9 cellular contexts compared by ENCODE assay signal in genomic region chr2:89833116-89833779, GRCh38.
DNase-seq lines count a peak whose midpoint lies in the region; ATAC-seq and TF ChIP-seq lines count a peak whose summit lies in the region.
"Had no signal": no experiment of that assay in that cellular context is flagged by ENCODE, and none has a peak within 500 bp of the region (broad histone marks: within the 10 kb centered on the region; RNA-seq: fewer than 3 reads in every experiment).

No MANE protein-coding gene starts in this region.

- H4K8ac ChIP-seq in IMR-90 (ENCODE audit: low read depth in 2 of 2, low read length in 2 of 2) (no peak overlapping the region), mesenchymal stem cell (ENCODE audit: low read length) (no peak overlapping the region)

- H3K9me1 ChIP-seq in IMR-90 (ENCODE audit: insufficient read depth, low read length) = no peaks in the 10 kb centered on the region

- H2BK120ac ChIP-seq in IMR-90 (ENCODE audit: low read depth, low read length) (no peak overlapping the region), mesenchymal stem cell (ENCODE audit: low read depth, low read length) (no peak overlapping the region)

- H2BK5ac ChIP-seq in IMR-90 (ENCODE audit: low read depth, low read length, poor library complexity, severe bottlenecking) (no peak overlapping the region), mesenchymal stem cell (ENCODE audit: low read depth, low read length, poor library complexity, severe bottlenecking) (no peak overlapping the region)

- H3K79me1 ChIP-seq in IMR-90 (ENCODE audit: low read depth in 1 of 2, low read length in 2 of 2) (no peaks in the 10 kb centered on the region), mesenchymal stem cell (replicated peaks; ENCODE audit: low read length, poor library complexity, severe bottlenecking) (no peaks in the 10 kb centered on the region)

- H2BK20ac ChIP-seq in IMR-90 (ENCODE audit: low read depth, low read length) = no peak overlapping the region

- H3K27me3 ChIP-seq in IMR-90 (ENCODE audit: control insufficient read depth, insufficient read depth, low read length) = no peaks in the 10 kb centered on the region
- no peaks in the 10 kb centered on the region for H3K27me3 ChIP-seq in mesenchymal stem cell (ENCODE audit: control insufficient read depth in 1 of 2, insufficient read depth in 1 of 2, low read length in 2 of 2)

- H3K23ac ChIP-seq in IMR-90 (ENCODE audit: low read depth, low read length) = no peak overlapping the region
- no peak overlapping the region for H3K23ac ChIP-seq in mesenchymal stem cell (ENCODE audit: low read length in 2 of 2)

- DNase-seq in IMR-90 = peak; percentile 46
- DNase-seq in mesenchymal stem cell = peak; percentile 33
- DNase-seq in GM03348 (ENCODE audit: low spot score) = no peak
- no peak for DNase-seq in C1 segment of cervical spinal cord (lab: John Stamatoyannopoulos, UW)
- no peak for DNase-seq in hypothalamus (lab: John Stamatoyannopoulos, UW)
- no peak for DNase-seq in stimulated activated naive CD4-positive, alpha-beta T cell treated with Interleukin-2 at 50 U/mL for 16 hours (lab: John Stamatoyannopoulos, UW)
- DNase-seq: NCI-H526 treated with DMSO at 0.1 percent for 48 hours had no signal

- H2BK15ac ChIP-seq in IMR-90 (ENCODE audit: low read depth, low read length) (no peak overlapping the region), mesenchymal stem cell (ENCODE audit: low read depth, poor library complexity, severe bottlenecking) (no peak overlapping the region)

- H3K14ac ChIP-seq in IMR-90 (replicated peaks; ENCODE audit: low read depth, low read length) (no peak overlapping the region), mesenchymal stem cell (ENCODE audit: low read length in 2 of 2) (no peak overlapping the region)

- H4K91ac ChIP-seq in IMR-90 (ENCODE audit: insufficient read depth, low read depth, low read length) (no peak overlapping the region), mesenchymal stem cell (ENCODE audit: low read length) (no peak overlapping the region)

- CTCF ChIA-PET in IMR-90 (lab: Yijun Ruan, JAX) = no interaction called here

- no TSS peak for BruUV-seq in IMR-90 (replicated peaks; lab: Mats Ljungman, UMichigan)

- no peak overlapping the region for H3K4me2 ChIP-seq in IMR-90 (ENCODE audit: low read depth, low read length)
- H3K4me2 ChIP-seq in mesenchymal stem cell (ENCODE audit: low read length, poor library complexity, severe bottlenecking) = no peak overlapping the region

- no peaks in the 10 kb centered on the region for H4K20me1 ChIP-seq in IMR-90 (ENCODE audit: insufficient read depth, low read length)

- H3K36me3 ChIP-seq in IMR-90 (ENCODE audit: control insufficient read depth, insufficient read depth, low read length) = no peaks in the 10 kb centered on the region
- H3K36me3 ChIP-seq in mesenchymal stem cell (ENCODE audit: control insufficient read depth in 1 of 2, insufficient read depth in 2 of 2, low read depth in 1 of 2, low read length in 2 of 2) = no peaks in the 10 kb centered on the region

- POLR2A ChIA-PET in IMR-90 (lab: Charles Lee; ENCODE audit: unreplicated experiment) = no interaction called here

- WGBS in IMR-90 (ENCODE audit: extremely low coverage in 2 of 2, insufficient read length in 1 of 2), 2 experiments = 40 to 100% methylated on average over 2 to 12 of the region's 12 CpGs
- 66% methylated on average over 12 of the region's 12 CpGs for WGBS in mesenchymal stem cell

- H3K9me3 ChIP-seq in IMR-90 (ENCODE audit: control insufficient read depth, insufficient read depth, low read length) (peaks cover 39% of the 10 kb centered on the region), mesenchymal stem cell (ENCODE audit: control insufficient read depth, low read length) (peaks cover 10% of the 10 kb centered on the region)

- H3K4me3 ChIP-seq in IMR-90 (ENCODE audit: insufficient read depth, low read depth, low read length) (no peak overlapping the region), mesenchymal stem cell (ENCODE audit: insufficient read depth in 1 of 2, low read depth in 1 of 2, low read length in 2 of 2) (no peak overlapping the region)

- H3K4ac ChIP-seq in IMR-90 (ENCODE audit: low read depth, low read length) = no peak overlapping the region
- H3K4ac ChIP-seq in mesenchymal stem cell (ENCODE audit: low read depth in 1 of 2, low read length in 2 of 2) = no peak overlapping the region

- TF ChIP-seq CTCF in IMR-90 (conservative IDR thresholded peaks at IDR 0.05; ENCODE audit: low read depth, low read length) = no peak

- no peak overlapping the region for H3K56ac ChIP-seq in IMR-90 (ENCODE audit: extremely low read depth, insufficient read depth, low read length)

- H2AK9ac ChIP-seq in IMR-90 (replicated peaks; ENCODE audit: low read depth, low read length, poor library complexity) = no peak overlapping the region

- H2AFZ ChIP-seq in IMR-90 (replicated peaks; ENCODE audit: low read length, poor library complexity) (no peak overlapping the region), mesenchymal stem cell (ENCODE audit: low read depth, low read length) (no peak overlapping the region)

- dilution Hi-C loops in IMR-90 (cut with HindIII; ENCODE audit: low sequenced_read_pairs, unreplicated experiment) = no loop called here

- H3K9ac ChIP-seq in IMR-90 (ENCODE audit: low read depth, low read length) (no peak overlapping the region), mesenchymal stem cell (ENCODE audit: low read length) (no peak overlapping the region)

- no peak overlapping the region for H3K18ac ChIP-seq in IMR-90 (ENCODE audit: low read depth, low read length)
- no peak overlapping the region for H3K18ac ChIP-seq in mesenchymal stem cell (ENCODE audit: low read depth in 1 of 2, low read length in 2 of 2)

- H4K5ac ChIP-seq in IMR-90 (ENCODE audit: low read depth, low read length) = no peak overlapping the region

- TF ChIP-seq RAD21 in IMR-90 (IDR thresholded peaks at IDR 0.05; ENCODE audit: low read length) = no peak

- H3K27ac ChIP-seq in IMR-90 (ENCODE audit: insufficient read depth, low read length) (no peak overlapping the region), mesenchymal stem cell (ENCODE audit: low read length, poor library complexity, severe bottlenecking) (no peak overlapping the region)

- no peak overlapping the region for H2AK5ac ChIP-seq in IMR-90 (ENCODE audit: low read depth, low read length)
- H2AK5ac ChIP-seq in mesenchymal stem cell (ENCODE audit: low read length, severe bottlenecking) = no peak overlapping the region

- H3K4me1 ChIP-seq in IMR-90 (ENCODE audit: control insufficient read depth, insufficient read depth, low read length) (no peaks in the 10 kb centered on the region), mesenchymal stem cell (ENCODE audit: control insufficient read depth, insufficient read depth, low read depth, low read length) (no peaks in the 10 kb centered on the region)

- TF ChIP-seq POLR2A in IMR-90 (IDR thresholded peaks at IDR 0.05; ENCODE audit: low read depth, low read length) = no peak

- ATAC-seq in GM19023 (IDR thresholded peaks at IDR 0.05; ENCODE audit: unreplicated experiment) (peak; percentile 48), HG02588 (IDR thresholded peaks at IDR 0.05; ENCODE audit: unreplicated experiment) (peak; percentile 44), IMR-90 (ENCODE audit: low read depth) (peak; percentile 60)

- in situ Hi-C loops in IMR-90 (cut with MboI; ENCODE audit: low sequenced_read_pairs) = no loop called here

- intact Hi-C loops in IMR-90 (cut with micrococcal nuclease) = no loop called here

- no peak overlapping the region for H2BK12ac ChIP-seq in mesenchymal stem cell (ENCODE audit: low read length in 2 of 2)

TF ChIP-seq in IMR-90, 13 proteins besides CTCF, POLR2A, EP300 and RAD21:
- TF ChIP-seq BHLHE40 (IDR thresholded peaks at IDR 0.05; ENCODE audit: low read depth, low read length) (no peak), CHD1 (IDR thresholded peaks at IDR 0.05; ENCODE audit: low read depth, low read length) (no peak), MXI1 (IDR thresholded peaks at IDR 0.05; ENCODE audit: borderline replicate concordance, low read depth, low read length) (no peak), SMC3 (IDR thresholded peaks at IDR 0.05; ENCODE audit: low read depth, low read length) (no peak), RCOR1 (IDR thresholded peaks at IDR 0.05; ENCODE audit: insufficient replicate concordance, low read length) (no peak), NFE2L2 (IDR thresholded peaks at IDR 0.05; ENCODE audit: low read depth, low read length) (no peak), RFX5 (IDR thresholded peaks at IDR 0.05; ENCODE audit: low read depth, low read length) (no peak), MAZ (IDR thresholded peaks at IDR 0.05; ENCODE audit: borderline replicate concordance, low read depth, low read length) (no peak), FOS (IDR thresholded peaks at IDR 0.05; ENCODE audit: low read depth, low read length) (no peak), CEBPB (IDR thresholded peaks at IDR 0.05; ENCODE audit: low read depth, low read length) (no peak)
- TF ChIP-seq, protein P1, sequence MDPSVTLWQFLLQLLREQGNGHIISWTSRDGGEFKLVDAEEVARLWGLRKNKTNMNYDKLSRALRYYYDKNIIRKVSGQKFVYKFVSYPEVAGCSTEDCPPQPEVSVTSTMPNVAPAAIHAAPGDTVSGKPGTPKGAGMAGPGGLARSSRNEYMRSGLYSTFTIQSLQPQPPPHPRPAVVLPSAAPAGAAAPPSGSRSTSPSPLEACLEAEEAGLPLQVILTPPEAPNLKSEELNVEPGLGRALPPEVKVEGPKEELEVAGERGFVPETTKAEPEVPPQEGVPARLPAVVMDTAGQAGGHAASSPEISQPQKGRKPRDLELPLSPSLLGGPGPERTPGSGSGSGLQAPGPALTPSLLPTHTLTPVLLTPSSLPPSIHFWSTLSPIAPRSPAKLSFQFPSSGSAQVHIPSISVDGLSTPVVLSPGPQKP (IDR thresholded peaks at IDR 0.05; ENCODE audit: borderline replicate concordance, low read depth, low read length) = no peak
- TF ChIP-seq, protein P2, sequence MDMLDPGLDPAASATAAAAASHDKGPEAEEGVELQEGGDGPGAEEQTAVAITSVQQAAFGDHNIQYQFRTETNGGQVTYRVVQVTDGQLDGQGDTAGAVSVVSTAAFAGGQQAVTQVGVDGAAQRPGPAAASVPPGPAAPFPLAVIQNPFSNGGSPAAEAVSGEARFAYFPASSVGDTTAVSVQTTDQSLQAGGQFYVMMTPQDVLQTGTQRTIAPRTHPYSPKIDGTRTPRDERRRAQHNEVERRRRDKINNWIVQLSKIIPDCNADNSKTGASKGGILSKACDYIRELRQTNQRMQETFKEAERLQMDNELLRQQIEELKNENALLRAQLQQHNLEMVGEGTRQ (IDR thresholded peaks at IDR 0.05; ENCODE audit: low read depth, low read length) = no peak

Comparison
In these comparisons a context has a peak if more than half of its experiments do, and no peak if none do; other contexts are left out.
1. DNase-seq: peak in IMR-90 (single experiment) and mesenchymal stem cell (single experiment); none in GM03348 (single experiment), C1 segment of cervical spinal cord (0 of 14), hypothalamus (0 of 51) and stimulated activated naive CD4-positive, alpha-beta T cell treated with Interleukin-2 at 50 U/mL for 16 hours (single experiment).
2. Peak in every context shown above with its lines, with median percentiles within 50 percentile points of each other: ATAC-seq.